1 cellular context compared by ENCODE assay signal in genomic region chr19:32652893-32653625, GRCh38.
TF ChIP-seq lines count a peak whose summit lies in the region.

No MANE protein-coding gene starts in this region.

TF ChIP-seq in WTC11, 78 proteins besides CTCF, POLR2A, EP300 and RAD21 (continued from another document):
- no peak for TF ChIP-seq PREB (CRISPR knock-in tag; IDR thresholded peaks at IDR 0.05; ENCODE audit: borderline replicate concordance)
- no peak for TF ChIP-seq ZNF219 (CRISPR knock-in tag; IDR thresholded peaks at IDR 0.05; ENCODE audit: borderline replicate concordance)
- TF ChIP-seq RORB (CRISPR knock-in tag; IDR thresholded peaks at IDR 0.05), result no peak
- no peak for TF ChIP-seq ZNF263 (CRISPR knock-in tag; IDR thresholded peaks at IDR 0.05; ENCODE audit: low read depth)
- no peak for TF ChIP-seq FOXP1 (CRISPR knock-in tag; IDR thresholded peaks at IDR 0.05; ENCODE audit: borderline replicate concordance)
- no peak for TF ChIP-seq TP53 (CRISPR knock-in tag; IDR thresholded peaks at IDR 0.05)
- no peak for TF ChIP-seq FOXP4 (CRISPR knock-in tag; IDR thresholded peaks at IDR 0.05)
- TF ChIP-seq SMAD3 (CRISPR knock-in tag; IDR thresholded peaks at IDR 0.05; ENCODE audit: borderline replicate concordance), result no peak
- no peak for TF ChIP-seq ZSCAN18 (CRISPR knock-in tag; IDR thresholded peaks at IDR 0.05)
- no peak for TF ChIP-seq USF1 (CRISPR knock-in tag; IDR thresholded peaks at IDR 0.05)
- no peak for TF ChIP-seq IRF2 (CRISPR knock-in tag; IDR thresholded peaks at IDR 0.05; ENCODE audit: borderline replicate concordance, low read depth)
- no peak for TF ChIP-seq ATF1 (CRISPR knock-in tag; IDR thresholded peaks at IDR 0.05)
- TF ChIP-seq PRDM15 (CRISPR knock-in tag; IDR thresholded peaks at IDR 0.05), result no peak
- TF ChIP-seq EMX1 (CRISPR knock-in tag; IDR thresholded peaks at IDR 0.05), result no peak
- no peak for TF ChIP-seq NFE2L1 (CRISPR knock-in tag; IDR thresholded peaks at IDR 0.05)
